ENCODE assay signal across 1 cellular context in the genomic region with DNA sequence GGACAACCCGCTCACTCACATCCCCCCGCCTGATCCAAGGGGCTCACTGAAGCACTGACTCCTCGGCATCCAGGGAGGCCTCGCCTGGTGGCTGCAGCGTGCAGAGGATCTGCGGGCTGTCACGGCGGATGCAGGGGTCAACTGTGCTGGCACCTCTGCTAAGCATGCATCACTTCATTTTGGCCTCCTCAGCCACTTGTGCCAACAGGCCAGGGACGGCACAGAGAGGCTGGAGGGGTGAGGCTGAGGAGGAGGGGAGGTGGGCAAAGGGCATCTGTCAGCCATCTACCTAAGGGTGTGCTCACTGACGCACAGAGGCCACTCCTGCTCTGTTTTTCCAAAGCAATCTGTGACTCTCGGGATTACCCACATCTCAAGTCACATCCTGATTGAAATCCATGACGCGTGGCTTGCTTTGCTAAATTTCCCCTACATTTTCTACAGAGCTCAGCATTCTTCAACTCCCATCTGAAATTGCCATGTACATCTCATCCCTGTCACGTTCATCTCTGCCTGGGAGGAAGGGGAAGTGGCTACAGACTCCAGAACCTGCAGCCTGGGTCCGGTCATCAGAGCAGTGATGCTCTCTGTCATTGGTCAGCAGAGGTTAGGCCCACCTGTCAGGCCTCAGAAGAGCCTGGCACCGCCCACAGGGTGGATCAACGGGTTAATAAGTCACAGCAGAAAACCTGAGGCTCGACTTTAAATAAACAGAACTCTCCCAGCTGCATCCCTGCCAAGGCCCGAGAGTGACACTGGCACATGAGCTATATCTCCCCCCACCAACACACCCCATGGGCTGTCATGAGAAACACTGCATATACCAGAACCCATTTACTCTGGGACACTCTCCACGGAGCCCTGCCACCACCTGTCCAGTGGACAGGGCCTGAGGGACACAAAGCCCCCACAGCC.
TF ChIP-seq lines count a peak whose summit lies in the region.

No MANE protein-coding gene starts in this region.

TF ChIP-seq in HepG2, 621 proteins besides CTCF, POLR2A, EP300 and RAD21 (continued from another document and continues in another):
- TF ChIP-seq, protein P1, sequence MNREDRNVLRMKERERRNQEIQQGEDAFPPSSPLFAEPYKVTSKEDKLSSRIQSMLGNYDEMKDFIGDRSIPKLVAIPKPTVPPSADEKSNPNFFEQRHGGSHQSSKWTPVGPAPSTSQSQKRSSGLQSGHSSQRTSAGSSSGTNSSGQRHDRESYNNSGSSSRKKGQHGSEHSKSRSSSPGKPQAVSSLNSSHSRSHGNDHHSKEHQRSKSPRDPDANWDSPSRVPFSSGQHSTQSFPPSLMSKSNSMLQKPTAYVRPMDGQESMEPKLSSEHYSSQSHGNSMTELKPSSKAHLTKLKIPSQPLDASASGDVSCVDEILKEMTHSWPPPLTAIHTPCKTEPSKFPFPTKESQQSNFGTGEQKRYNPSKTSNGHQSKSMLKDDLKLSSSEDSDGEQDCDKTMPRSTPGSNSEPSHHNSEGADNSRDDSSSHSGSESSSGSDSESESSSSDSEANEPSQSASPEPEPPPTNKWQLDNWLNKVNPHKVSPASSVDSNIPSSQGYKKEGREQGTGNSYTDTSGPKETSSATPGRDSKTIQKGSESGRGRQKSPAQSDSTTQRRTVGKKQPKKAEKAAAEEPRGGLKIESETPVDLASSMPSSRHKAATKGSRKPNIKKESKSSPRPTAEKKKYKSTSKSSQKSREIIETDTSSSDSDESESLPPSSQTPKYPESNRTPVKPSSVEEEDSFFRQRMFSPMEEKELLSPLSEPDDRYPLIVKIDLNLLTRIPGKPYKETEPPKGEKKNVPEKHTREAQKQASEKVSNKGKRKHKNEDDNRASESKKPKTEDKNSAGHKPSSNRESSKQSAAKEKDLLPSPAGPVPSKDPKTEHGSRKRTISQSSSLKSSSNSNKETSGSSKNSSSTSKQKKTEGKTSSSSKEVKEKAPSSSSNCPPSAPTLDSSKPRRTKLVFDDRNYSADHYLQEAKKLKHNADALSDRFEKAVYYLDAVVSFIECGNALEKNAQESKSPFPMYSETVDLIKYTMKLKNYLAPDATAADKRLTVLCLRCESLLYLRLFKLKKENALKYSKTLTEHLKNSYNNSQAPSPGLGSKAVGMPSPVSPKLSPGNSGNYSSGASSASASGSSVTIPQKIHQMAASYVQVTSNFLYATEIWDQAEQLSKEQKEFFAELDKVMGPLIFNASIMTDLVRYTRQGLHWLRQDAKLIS (CRISPR knock-in tag; IDR thresholded peaks at IDR 0.05) = no peak
- TF ChIP-seq PRMT3 (CRISPR knock-in tag; IDR thresholded peaks at IDR 0.05; ENCODE audit: borderline replicate concordance, low read depth) (no peak; the same call in 1 of the 2 replicates), NFYB (CRISPR knock-in tag; IDR thresholded peaks at IDR 0.05) (peak; percentile 77), ERF (CRISPR knock-in tag; IDR thresholded peaks at IDR 0.05) (peak; percentile 42; the same call in 1 of the 2 replicates), ZNF281 (CRISPR knock-in tag; IDR thresholded peaks at IDR 0.05; ENCODE audit: borderline replicate concordance) (no peak), ZNF484 (CRISPR knock-in tag; IDR thresholded peaks at IDR 0.05; ENCODE audit: borderline replicate concordance, low read depth) (no peak), FOXA1 (IDR thresholded peaks at IDR 0.05) (no peak), FOXA1 (CRISPR knock-in tag; IDR thresholded peaks at IDR 0.05) (peak; percentile 49), SOX13 (IDR thresholded peaks at IDR 0.05) (no peak), SOX13 (CRISPR knock-in tag; conservative IDR thresholded peaks at IDR 0.05 in 1 of 2, IDR thresholded peaks at IDR 0.05 in 1 of 2) (peak in 1 of 2 experiments; percentile 32; a peak in 1 of 4 replicates), ZNF597 (CRISPR knock-in tag; IDR thresholded peaks at IDR 0.05) (no peak), ZNF770 (CRISPR knock-in tag; IDR thresholded peaks at IDR 0.05) (no peak), PHF20 (CRISPR knock-in tag; IDR thresholded peaks at IDR 0.05) (0 out of 2 replicates have a peak, but pooled peaks have one; percentile 7), ZBTB38 (CRISPR knock-in tag; IDR thresholded peaks at IDR 0.05) (peak; percentile 81), DBP (CRISPR knock-in tag; IDR thresholded peaks at IDR 0.05; ENCODE audit: not compliant biosample characterization) (no peak), GABPA (IDR thresholded peaks at IDR 0.05; ENCODE audit: low read depth, low read length) (peak; percentile 36; the same call in 1 of the 2 replicates), GABPA (CRISPR knock-in tag; IDR thresholded peaks at IDR 0.05; ENCODE audit: low read depth) (peak; percentile 73), RERE (CRISPR knock-in tag; IDR thresholded peaks at IDR 0.05; ENCODE audit: low read depth) (0 out of 2 replicates have a peak, but pooled peaks have one; percentile 25), RXRA (CRISPR knock-in tag; IDR thresholded peaks at IDR 0.05) (peak; percentile 26; the same call in 1 of the 2 replicates), KDM5A (IDR thresholded peaks at IDR 0.05; ENCODE audit: borderline replicate concordance, low read length) (no peak), MED8 (CRISPR knock-in tag; IDR thresholded peaks at IDR 0.05; ENCODE audit: insufficient replicate concordance) (no peak), SALL1 (CRISPR knock-in tag; IDR thresholded peaks at IDR 0.05) (no peak; the same call in 1 of the 2 replicates)
- TF ChIP-seq, protein P2, sequence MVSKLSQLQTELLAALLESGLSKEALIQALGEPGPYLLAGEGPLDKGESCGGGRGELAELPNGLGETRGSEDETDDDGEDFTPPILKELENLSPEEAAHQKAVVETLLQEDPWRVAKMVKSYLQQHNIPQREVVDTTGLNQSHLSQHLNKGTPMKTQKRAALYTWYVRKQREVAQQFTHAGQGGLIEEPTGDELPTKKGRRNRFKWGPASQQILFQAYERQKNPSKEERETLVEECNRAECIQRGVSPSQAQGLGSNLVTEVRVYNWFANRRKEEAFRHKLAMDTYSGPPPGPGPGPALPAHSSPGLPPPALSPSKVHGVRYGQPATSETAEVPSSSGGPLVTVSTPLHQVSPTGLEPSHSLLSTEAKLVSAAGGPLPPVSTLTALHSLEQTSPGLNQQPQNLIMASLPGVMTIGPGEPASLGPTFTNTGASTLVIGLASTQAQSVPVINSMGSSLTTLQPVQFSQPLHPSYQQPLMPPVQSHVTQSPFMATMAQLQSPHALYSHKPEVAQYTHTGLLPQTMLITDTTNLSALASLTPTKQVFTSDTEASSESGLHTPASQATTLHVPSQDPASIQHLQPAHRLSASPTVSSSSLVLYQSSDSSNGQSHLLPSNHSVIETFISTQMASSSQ (IDR thresholded peaks at IDR 0.05; ENCODE audit: low read depth) = peak; percentile 79
- TF ChIP-seq, protein P2 (CRISPR knock-in tag; IDR thresholded peaks at IDR 0.05; ENCODE audit: borderline replicate concordance) = peak; percentile 89; the same call in 1 of the 2 replicates
- TF ChIP-seq, protein P3, sequence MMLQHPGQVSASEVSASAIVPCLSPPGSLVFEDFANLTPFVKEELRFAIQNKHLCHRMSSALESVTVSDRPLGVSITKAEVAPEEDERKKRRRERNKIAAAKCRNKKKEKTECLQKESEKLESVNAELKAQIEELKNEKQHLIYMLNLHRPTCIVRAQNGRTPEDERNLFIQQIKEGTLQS (CRISPR knock-in tag; IDR thresholded peaks at IDR 0.05) = no peak
